27 cellular contexts compared by ENCODE assay signal in the genomic region with DNA sequence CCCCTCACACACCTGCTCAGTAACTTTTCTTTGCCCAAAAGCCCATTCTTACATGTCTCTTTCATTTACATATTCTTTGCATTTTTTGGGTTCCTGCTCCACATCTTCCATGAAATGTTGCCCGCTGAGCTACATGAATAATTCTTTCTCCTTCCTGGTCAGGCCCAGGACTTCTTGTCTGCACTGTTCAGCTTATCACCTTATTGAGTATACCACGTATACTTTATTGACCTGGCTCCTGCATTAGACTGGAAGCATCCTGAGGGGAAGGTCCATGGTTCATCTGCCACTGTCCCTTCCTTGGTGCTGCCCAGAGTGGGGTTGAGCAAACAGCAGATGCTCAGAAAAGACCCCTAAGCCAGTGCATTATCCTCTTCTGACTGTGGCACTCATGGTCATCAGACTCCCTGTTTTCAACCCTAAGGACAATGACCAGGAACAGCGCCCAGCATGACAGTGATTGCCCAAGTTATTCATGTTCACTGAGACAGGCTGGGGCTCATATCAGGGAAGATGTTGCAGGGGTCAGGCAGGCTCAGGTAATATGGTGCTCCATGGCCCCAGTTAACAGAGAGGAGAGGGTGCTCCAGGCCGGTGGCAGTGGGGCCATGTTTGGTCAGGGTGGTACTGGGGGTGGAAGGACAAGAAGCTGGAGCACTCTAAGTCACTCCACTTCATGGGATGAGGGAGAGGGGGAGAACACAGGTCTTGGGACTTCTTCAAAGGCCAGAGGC. TPM values are rescaled to one million over a fixed set of nuclear protein-coding genes. Genes with fewer than 3 reads are reported as not detected.
A peak's percentile ranks its signal among the peaks of the same experiment; 100 is the strongest.
DNase-seq lines count a peak whose midpoint lies in the region; ATAC-seq and TF ChIP-seq lines count a peak whose summit lies in the region.
"Had no signal": no experiment of that assay in that cellular context is flagged by ENCODE, and none has a peak within 500 bp of the region (broad histone marks: within the 10 kb centered on the region; RNA-seq: fewer than 3 reads in every experiment).

No MANE protein-coding gene starts in this region.

- H3K4me1 ChIP-seq in liver (ENCODE audit: control insufficient read depth in 4 of 4, insufficient read depth in 4 of 4, low read length in 3 of 4), result peaks cover 0 to 64% (median 20%) of the 10 kb centered on the region in 4 donors
- H3K4me1 ChIP-seq: BE2C, BLaER1 had no signal

- H3K27ac ChIP-seq in coronary artery (no peak overlapping the region), liver (ENCODE audit: low read depth in 1 of 2, low read length in 2 of 2) (no peak overlapping the region)
- H3K27ac ChIP-seq: BLaER1 had no signal

- no peak for TF ChIP-seq RAD21 in liver (IDR thresholded peaks at IDR 0.05)

- no peak for TF ChIP-seq CTCF in coronary artery (IDR thresholded peaks at IDR 0.05)
- no peak for TF ChIP-seq CTCF in liver (IDR thresholded peaks at IDR 0.05; ENCODE audit: low read depth, low read length, missing input control)

- H3K27me3 Mint-ChIP-seq in activated naive CD8-positive, alpha-beta T cell treated with anti-CD3 and anti-CD28 coated beads for 36 hours, result peaks cover 8% of the 10 kb centered on the region

- no peak for ATAC-seq in esophagus mucosa
- ATAC-seq: GM12878 had no signal

- no peak overlapping the region for H3K9ac ChIP-seq in liver (ENCODE audit: low read depth in 1 of 2, low read length in 2 of 2)
- H3K9ac ChIP-seq: BLaER1 had no signal

- peaks cover 16 to 84% (median 64%) of the 10 kb centered on the region in 4 donors for H3K36me3 ChIP-seq in liver (ENCODE audit: control insufficient read depth in 4 of 4, insufficient read depth in 3 of 4, low read depth in 1 of 4, low read length in 3 of 4)
- H3K36me3 ChIP-seq: BE2C, BLaER1 had no signal

- 72% methylated on average over 4 of the region's 4 CpGs for WGBS in liver

- H3K36me3 Mint-ChIP-seq in activated naive CD8-positive, alpha-beta T cell treated with anti-CD3 and anti-CD28 coated beads for 36 hours, result no peaks in the 10 kb centered on the region
- H3K36me3 Mint-ChIP-seq: CD14-positive monocyte; CD4-positive, alpha-beta memory T cell; CD4-positive, CD25-positive, alpha-beta regulatory T cell; CD8-positive, alpha-beta memory T cell had no signal

- no peaks in the 10 kb centered on the region for H3K9me3 ChIP-seq in liver (ENCODE audit: control insufficient read depth in 4 of 4, low read length in 3 of 4)
- H3K9me3 ChIP-seq: BE2C, BLaER1 had no signal

- DNase-seq in coronary artery (ENCODE audit: low spot score), result peak; percentile 72
- peak; percentile 22 for DNase-seq in islet precursor cell
- no peak for DNase-seq in stimulated activated naive CD4-positive, alpha-beta T cell (lab: John Stamatoyannopoulos, UW)
- no peak for DNase-seq in activated naive CD8-positive, alpha-beta T cell treated with anti-CD3 and anti-CD28 coated beads for 36 hours
- DNase-seq: 8988T; ACHN; BE2C; C1 segment of cervical spinal cord; CD4-positive, alpha-beta memory T cell; CD4-positive, CD25-positive, alpha-beta regulatory T cell; CD8-positive, alpha-beta memory T cell; COR-L47; DMS 273 treated with DMSO at 0.1 percent for 48 hours; DMS153; DMS53; DMS79; DND-41; EL; GDM1 had no signal

- H3K27me3 ChIP-seq in liver (ENCODE audit: control insufficient read depth in 4 of 4, insufficient read depth in 4 of 4, low read length in 3 of 4), result no peaks in the 10 kb centered on the region
- H3K27me3 ChIP-seq: BE2C, BLaER1 had no signal

- no peak overlapping the region for H3K4me3 Mint-ChIP-seq in activated naive CD8-positive, alpha-beta T cell treated with anti-CD3 and anti-CD28 coated beads for 36 hours
- H3K4me3 Mint-ChIP-seq: CD14-positive monocyte; CD4-positive, alpha-beta memory T cell; CD4-positive, CD25-positive, alpha-beta regulatory T cell; CD8-positive, alpha-beta memory T cell had no signal

- H3K27ac Mint-ChIP-seq in activated naive CD8-positive, alpha-beta T cell treated with anti-CD3 and anti-CD28 coated beads for 36 hours, result no peak overlapping the region
- H3K27ac Mint-ChIP-seq: CD4-positive, alpha-beta memory T cell; CD4-positive, CD25-positive, alpha-beta regulatory T cell; CD8-positive, alpha-beta memory T cell had no signal

- no peaks in the 10 kb centered on the region for H3K4me1 Mint-ChIP-seq in activated naive CD8-positive, alpha-beta T cell treated with anti-CD3 and anti-CD28 coated beads for 36 hours
- H3K4me1 Mint-ChIP-seq: CD14-positive monocyte; CD4-positive, CD25-positive, alpha-beta regulatory T cell; CD8-positive, alpha-beta memory T cell had no signal

- H3K4me3 ChIP-seq in coronary artery (no peak overlapping the region), liver (ENCODE audit: low read depth in 1 of 3, low read length in 3 of 3) (no peak overlapping the region)
- H3K4me3 ChIP-seq: BLaER1, GM12878 had no signal

- no peaks in the 10 kb centered on the region for H3K9me3 Mint-ChIP-seq in activated naive CD8-positive, alpha-beta T cell treated with anti-CD3 and anti-CD28 coated beads for 36 hours
- H3K9me3 Mint-ChIP-seq: CD14-positive monocyte; CD4-positive, alpha-beta memory T cell had no signal

TF ChIP-seq in liver, 16 proteins besides CTCF, POLR2A, EP300 and RAD21:
- TF ChIP-seq EGR1 (IDR thresholded peaks at IDR 0.05; ENCODE audit: low read depth in 2 of 2) (no peak), JUND (IDR thresholded peaks at IDR 0.05) (peak in 1 of 2 donors; percentile 62), RXRA (IDR thresholded peaks at IDR 0.05) (no peak), TAF1 (conservative IDR thresholded peaks at IDR 0.05) (no peak), HNF4G (IDR thresholded peaks at IDR 0.05) (no peak), GABPA (IDR thresholded peaks at IDR 0.05 in 1 of 2, conservative IDR thresholded peaks at IDR 0.05 in 1 of 2) (no peak), HNF4A (conservative IDR thresholded peaks at IDR 0.05) (peak in 1 of 2 donors; percentile 7), FOXA2 (IDR thresholded peaks at IDR 0.05) (no peak), SP1 (IDR thresholded peaks at IDR 0.05) (peak; percentile 8), FOXA1 (IDR thresholded peaks at IDR 0.05) (no peak), YY1 (IDR thresholded peaks at IDR 0.05) (no peak), NR2F2 (IDR thresholded peaks at IDR 0.05) (no peak)
- TF ChIP-seq, protein P1, sequence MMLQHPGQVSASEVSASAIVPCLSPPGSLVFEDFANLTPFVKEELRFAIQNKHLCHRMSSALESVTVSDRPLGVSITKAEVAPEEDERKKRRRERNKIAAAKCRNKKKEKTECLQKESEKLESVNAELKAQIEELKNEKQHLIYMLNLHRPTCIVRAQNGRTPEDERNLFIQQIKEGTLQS (IDR thresholded peaks at IDR 0.05), result no peak
- TF ChIP-seq, protein P2, sequence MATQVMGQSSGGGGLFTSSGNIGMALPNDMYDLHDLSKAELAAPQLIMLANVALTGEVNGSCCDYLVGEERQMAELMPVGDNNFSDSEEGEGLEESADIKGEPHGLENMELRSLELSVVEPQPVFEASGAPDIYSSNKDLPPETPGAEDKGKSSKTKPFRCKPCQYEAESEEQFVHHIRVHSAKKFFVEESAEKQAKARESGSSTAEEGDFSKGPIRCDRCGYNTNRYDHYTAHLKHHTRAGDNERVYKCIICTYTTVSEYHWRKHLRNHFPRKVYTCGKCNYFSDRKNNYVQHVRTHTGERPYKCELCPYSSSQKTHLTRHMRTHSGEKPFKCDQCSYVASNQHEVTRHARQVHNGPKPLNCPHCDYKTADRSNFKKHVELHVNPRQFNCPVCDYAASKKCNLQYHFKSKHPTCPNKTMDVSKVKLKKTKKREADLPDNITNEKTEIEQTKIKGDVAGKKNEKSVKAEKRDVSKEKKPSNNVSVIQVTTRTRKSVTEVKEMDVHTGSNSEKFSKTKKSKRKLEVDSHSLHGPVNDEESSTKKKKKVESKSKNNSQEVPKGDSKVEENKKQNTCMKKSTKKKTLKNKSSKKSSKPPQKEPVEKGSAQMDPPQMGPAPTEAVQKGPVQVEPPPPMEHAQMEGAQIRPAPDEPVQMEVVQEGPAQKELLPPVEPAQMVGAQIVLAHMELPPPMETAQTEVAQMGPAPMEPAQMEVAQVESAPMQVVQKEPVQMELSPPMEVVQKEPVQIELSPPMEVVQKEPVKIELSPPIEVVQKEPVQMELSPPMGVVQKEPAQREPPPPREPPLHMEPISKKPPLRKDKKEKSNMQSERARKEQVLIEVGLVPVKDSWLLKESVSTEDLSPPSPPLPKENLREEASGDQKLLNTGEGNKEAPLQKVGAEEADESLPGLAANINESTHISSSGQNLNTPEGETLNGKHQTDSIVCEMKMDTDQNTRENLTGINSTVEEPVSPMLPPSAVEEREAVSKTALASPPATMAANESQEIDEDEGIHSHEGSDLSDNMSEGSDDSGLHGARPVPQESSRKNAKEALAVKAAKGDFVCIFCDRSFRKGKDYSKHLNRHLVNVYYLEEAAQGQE (IDR thresholded peaks at IDR 0.05), result no peak
- TF ChIP-seq, protein P3, sequence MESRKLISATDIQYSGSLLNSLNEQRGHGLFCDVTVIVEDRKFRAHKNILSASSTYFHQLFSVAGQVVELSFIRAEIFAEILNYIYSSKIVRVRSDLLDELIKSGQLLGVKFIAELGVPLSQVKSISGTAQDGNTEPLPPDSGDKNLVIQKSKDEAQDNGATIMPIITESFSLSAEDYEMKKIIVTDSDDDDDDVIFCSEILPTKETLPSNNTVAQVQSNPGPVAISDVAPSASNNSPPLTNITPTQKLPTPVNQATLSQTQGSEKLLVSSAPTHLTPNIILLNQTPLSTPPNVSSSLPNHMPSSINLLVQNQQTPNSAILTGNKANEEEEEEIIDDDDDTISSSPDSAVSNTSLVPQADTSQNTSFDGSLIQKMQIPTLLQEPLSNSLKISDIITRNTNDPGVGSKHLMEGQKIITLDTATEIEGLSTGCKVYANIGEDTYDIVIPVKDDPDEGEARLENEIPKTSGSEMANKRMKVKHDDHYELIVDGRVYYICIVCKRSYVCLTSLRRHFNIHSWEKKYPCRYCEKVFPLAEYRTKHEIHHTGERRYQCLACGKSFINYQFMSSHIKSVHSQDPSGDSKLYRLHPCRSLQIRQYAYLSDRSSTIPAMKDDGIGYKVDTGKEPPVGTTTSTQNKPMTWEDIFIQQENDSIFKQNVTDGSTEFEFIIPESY (IDR thresholded peaks at IDR 0.05), result no peak
- TF ChIP-seq, protein P4, sequence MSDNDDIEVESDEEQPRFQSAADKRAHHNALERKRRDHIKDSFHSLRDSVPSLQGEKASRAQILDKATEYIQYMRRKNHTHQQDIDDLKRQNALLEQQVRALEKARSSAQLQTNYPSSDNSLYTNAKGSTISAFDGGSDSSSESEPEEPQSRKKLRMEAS (IDR thresholded peaks at IDR 0.05), result no peak
TF ChIP-seq in liver: peak in this region for 3.

RNA-seq across cellular contexts. Expression of a gene that starts 7.7 kb away (rescaled TPM):
- total RNA-seq in liver, result 1,000 to 10,000 TPM; 2,357 to 2,949 TPM
- 100 to 1,000 TPM; 431 to 570 TPM for polyA plus RNA-seq in liver
- not detected for total RNA-seq in activated naive CD8-positive, alpha-beta T cell treated with anti-CD3 and anti-CD28 coated beads for 36 hours
- total RNA-seq in esophagus mucosa, result 0.20 TPM
- total RNA-seq: A673; CD4-positive, alpha-beta memory T cell; CD4-positive, CD25-positive, alpha-beta regulatory T cell; CD8-positive, alpha-beta memory T cell; Daoy; G401 had no signal
- polyA plus RNA-seq: CD4-positive, alpha-beta memory T cell; CD4-positive, CD25-positive, alpha-beta regulatory T cell; CD8-positive, alpha-beta memory T cell; GM12878 had no signal

Comparison
In these comparisons a context has a peak if more than half of its experiments do, and no peak if none do; other contexts are left out.
1. DNase-seq: peak in coronary artery (single experiment) and islet precursor cell (single experiment); none in stimulated activated naive CD4-positive, alpha-beta T cell (0 of 6) and activated naive CD8-positive, alpha-beta T cell treated with anti-CD3 and anti-CD28 coated beads for 36 hours (single experiment).
2. RNA of a gene that starts 7.7 kb away (total RNA-seq): 2,357 to 2,949 TPM in liver; 0.20 TPM in esophagus mucosa (single experiment) and not detected in activated naive CD8-positive, alpha-beta T cell treated with anti-CD3 and anti-CD28 coated beads for 36 hours; every median in the first group is over 1,000 times any median in the second.